In genomic region chr6:11093591-11094410, GRCh38 we compare ENCODE assay signal across 1 cellular context.
TF ChIP-seq lines count a peak whose summit lies in the region.

TSS of gene SMIM13 (plus strand) at chr6:11093834. CDS start at chr6:11094314, 480 bp downstream.

TF ChIP-seq in HepG2, 621 proteins besides CTCF, POLR2A, EP300 and RAD21 (continued from another document and continues in another):
- TF ChIP-seq, protein P1, sequence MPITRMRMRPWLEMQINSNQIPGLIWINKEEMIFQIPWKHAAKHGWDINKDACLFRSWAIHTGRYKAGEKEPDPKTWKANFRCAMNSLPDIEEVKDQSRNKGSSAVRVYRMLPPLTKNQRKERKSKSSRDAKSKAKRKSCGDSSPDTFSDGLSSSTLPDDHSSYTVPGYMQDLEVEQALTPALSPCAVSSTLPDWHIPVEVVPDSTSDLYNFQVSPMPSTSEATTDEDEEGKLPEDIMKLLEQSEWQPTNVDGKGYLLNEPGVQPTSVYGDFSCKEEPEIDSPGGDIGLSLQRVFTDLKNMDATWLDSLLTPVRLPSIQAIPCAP (CRISPR knock-in tag; IDR thresholded peaks at IDR 0.05; ENCODE audit: low read depth): peak; percentile 72; the same call in 1 of the 2 replicates
- TF ChIP-seq RXRB (CRISPR knock-in tag; IDR thresholded peaks at IDR 0.05; ENCODE audit: borderline replicate concordance): 0 out of 2 replicates have a peak, but pooled peaks have one; percentile 24
- TF ChIP-seq ZNF605 (CRISPR knock-in tag; IDR thresholded peaks at IDR 0.05): peak; percentile 93
- TF ChIP-seq, protein P2, sequence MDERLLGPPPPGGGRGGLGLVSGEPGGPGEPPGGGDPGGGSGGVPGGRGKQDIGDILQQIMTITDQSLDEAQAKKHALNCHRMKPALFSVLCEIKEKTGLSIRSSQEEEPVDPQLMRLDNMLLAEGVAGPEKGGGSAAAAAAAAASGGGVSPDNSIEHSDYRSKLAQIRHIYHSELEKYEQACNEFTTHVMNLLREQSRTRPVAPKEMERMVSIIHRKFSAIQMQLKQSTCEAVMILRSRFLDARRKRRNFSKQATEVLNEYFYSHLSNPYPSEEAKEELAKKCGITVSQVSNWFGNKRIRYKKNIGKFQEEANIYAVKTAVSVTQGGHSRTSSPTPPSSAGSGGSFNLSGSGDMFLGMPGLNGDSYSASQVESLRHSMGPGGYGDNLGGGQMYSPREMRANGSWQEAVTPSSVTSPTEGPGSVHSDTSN (CRISPR knock-in tag; IDR thresholded peaks at IDR 0.05): no peak
- no peak for TF ChIP-seq FOXP1 (IDR thresholded peaks at IDR 0.05)
- TF ChIP-seq FOXP1 (CRISPR knock-in tag; IDR thresholded peaks at IDR 0.05): peak; percentile 23; the same call in 1 of the 2 replicates
- TF ChIP-seq, protein P3, sequence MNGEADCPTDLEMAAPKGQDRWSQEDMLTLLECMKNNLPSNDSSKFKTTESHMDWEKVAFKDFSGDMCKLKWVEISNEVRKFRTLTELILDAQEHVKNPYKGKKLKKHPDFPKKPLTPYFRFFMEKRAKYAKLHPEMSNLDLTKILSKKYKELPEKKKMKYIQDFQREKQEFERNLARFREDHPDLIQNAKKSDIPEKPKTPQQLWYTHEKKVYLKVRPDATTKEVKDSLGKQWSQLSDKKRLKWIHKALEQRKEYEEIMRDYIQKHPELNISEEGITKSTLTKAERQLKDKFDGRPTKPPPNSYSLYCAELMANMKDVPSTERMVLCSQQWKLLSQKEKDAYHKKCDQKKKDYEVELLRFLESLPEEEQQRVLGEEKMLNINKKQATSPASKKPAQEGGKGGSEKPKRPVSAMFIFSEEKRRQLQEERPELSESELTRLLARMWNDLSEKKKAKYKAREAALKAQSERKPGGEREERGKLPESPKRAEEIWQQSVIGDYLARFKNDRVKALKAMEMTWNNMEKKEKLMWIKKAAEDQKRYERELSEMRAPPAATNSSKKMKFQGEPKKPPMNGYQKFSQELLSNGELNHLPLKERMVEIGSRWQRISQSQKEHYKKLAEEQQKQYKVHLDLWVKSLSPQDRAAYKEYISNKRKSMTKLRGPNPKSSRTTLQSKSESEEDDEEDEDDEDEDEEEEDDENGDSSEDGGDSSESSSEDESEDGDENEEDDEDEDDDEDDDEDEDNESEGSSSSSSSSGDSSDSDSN (CRISPR knock-in tag; IDR thresholded peaks at IDR 0.05): peak; percentile 98
- peak; percentile 95 for TF ChIP-seq PHF21A (CRISPR knock-in tag; IDR thresholded peaks at IDR 0.05)
- TF ChIP-seq, protein P4, sequence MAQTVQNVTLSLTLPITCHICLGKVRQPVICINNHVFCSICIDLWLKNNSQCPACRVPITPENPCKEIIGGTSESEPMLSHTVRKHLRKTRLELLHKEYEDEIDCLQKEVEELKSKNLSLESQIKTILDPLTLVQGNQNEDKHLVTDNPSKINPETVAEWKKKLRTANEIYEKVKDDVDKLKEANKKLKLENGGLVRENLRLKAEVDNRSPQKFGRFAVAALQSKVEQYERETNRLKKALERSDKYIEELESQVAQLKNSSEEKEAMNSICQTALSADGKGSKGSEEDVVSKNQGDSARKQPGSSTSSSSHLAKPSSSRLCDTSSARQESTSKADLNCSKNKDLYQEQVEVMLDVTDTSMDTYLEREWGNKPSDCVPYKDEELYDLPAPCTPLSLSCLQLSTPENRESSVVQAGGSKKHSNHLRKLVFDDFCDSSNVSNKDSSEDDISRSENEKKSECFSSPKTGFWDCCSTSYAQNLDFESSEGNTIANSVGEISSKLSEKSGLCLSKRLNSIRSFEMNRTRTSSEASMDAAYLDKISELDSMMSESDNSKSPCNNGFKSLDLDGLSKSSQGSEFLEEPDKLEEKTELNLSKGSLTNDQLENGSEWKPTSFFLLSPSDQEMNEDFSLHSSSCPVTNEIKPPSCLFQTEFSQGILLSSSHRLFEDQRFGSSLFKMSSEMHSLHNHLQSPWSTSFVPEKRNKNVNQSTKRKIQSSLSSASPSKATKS (CRISPR knock-in tag; IDR thresholded peaks at IDR 0.05): peak; percentile 50; the same call in 1 of the 2 replicates
- TF ChIP-seq, protein P5, sequence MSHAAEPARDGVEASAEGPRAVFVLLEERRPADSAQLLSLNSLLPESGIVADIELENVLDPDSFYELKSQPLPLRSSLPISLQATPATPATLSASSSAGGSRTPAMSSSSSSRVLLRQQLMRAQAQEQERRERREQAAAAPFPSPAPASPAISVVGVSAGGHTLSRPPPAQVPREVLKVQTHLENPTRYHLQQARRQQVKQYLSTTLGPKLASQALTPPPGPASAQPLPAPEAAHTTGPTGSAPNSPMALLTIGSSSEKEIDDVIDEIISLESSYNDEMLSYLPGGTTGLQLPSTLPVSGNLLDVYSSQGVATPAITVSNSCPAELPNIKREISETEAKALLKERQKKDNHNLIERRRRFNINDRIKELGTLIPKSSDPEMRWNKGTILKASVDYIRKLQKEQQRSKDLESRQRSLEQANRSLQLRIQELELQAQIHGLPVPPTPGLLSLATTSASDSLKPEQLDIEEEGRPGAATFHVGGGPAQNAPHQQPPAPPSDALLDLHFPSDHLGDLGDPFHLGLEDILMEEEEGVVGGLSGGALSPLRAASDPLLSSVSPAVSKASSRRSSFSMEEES (CRISPR knock-in tag; IDR thresholded peaks at IDR 0.05): peak; percentile 73; the same call in 1 of the 2 replicates
- TF ChIP-seq ZNF598 (CRISPR knock-in tag; IDR thresholded peaks at IDR 0.05; ENCODE audit: borderline replicate concordance): peak; percentile 98
- peak; percentile 85 for TF ChIP-seq ZNF770 (CRISPR knock-in tag; IDR thresholded peaks at IDR 0.05)
- TF ChIP-seq KLF9 (CRISPR knock-in tag; IDR thresholded peaks at IDR 0.05; ENCODE audit: low read depth): 0 out of 2 replicates have a peak, but pooled peaks have one; percentile 55
- peak; percentile 38 for TF ChIP-seq ZNF883 (CRISPR knock-in tag; IDR thresholded peaks at IDR 0.05; ENCODE audit: not compliant biosample characterization)
- no peak for TF ChIP-seq FOSL1 (CRISPR knock-in tag; IDR thresholded peaks at IDR 0.05; ENCODE audit: borderline replicate concordance)
- TF ChIP-seq ZNF570 (CRISPR knock-in tag; IDR thresholded peaks at IDR 0.05; ENCODE audit: borderline replicate concordance): no peak
- peak; percentile 78; the same call in 1 of the 2 replicates for TF ChIP-seq ZNF501 (CRISPR knock-in tag; IDR thresholded peaks at IDR 0.05)
- TF ChIP-seq SP5 (CRISPR knock-in tag; IDR thresholded peaks at IDR 0.05; ENCODE audit: borderline replicate concordance, low read depth): peak; percentile 82
- no peak for TF ChIP-seq SCMH1 (CRISPR knock-in tag; IDR thresholded peaks at IDR 0.05; ENCODE audit: borderline replicate concordance)
- peak; percentile 1; the same call in 1 of the 2 replicates for TF ChIP-seq ONECUT2 (CRISPR knock-in tag; IDR thresholded peaks at IDR 0.05)
- no peak for TF ChIP-seq SMC3 (IDR thresholded peaks at IDR 0.05; ENCODE audit: low read length)
- TF ChIP-seq ZNF607 (CRISPR knock-in tag; IDR thresholded peaks at IDR 0.05; ENCODE audit: borderline replicate concordance): peak; percentile 78; the same call in 1 of the 2 replicates
- TF ChIP-seq NR1H2 (CRISPR knock-in tag; IDR thresholded peaks at IDR 0.05; ENCODE audit: borderline replicate concordance, low read depth): no peak; the same call in 1 of the 2 replicates
- peak; percentile 77 for TF ChIP-seq TCF7 (IDR thresholded peaks at IDR 0.05; ENCODE audit: low read depth)
- TF ChIP-seq ZNF879 (CRISPR knock-in tag; IDR thresholded peaks at IDR 0.05): peak; percentile 96
- TF ChIP-seq ZNF253 (CRISPR knock-in tag; IDR thresholded peaks at IDR 0.05; ENCODE audit: borderline replicate concordance): no peak
- TF ChIP-seq ATF6 (CRISPR knock-in tag; conservative IDR thresholded peaks at IDR 0.05): no peak; the same call in 1 of the 2 replicates
- TF ChIP-seq NRL (CRISPR knock-in tag; IDR thresholded peaks at IDR 0.05; ENCODE audit: borderline replicate concordance): peak; percentile 52; the same call in 1 of the 2 replicates
- peak; percentile 85; the same call in 1 of the 2 replicates for TF ChIP-seq RBAK (CRISPR knock-in tag; IDR thresholded peaks at IDR 0.05)
- peak; percentile 62; the same call in 1 of the 2 replicates for TF ChIP-seq GATA4 (IDR thresholded peaks at IDR 0.05; ENCODE audit: borderline replicate concordance, low read depth)
- TF ChIP-seq ETV5 (CRISPR knock-in tag; IDR thresholded peaks at IDR 0.05; ENCODE audit: borderline replicate concordance): peak; percentile 48
- TF ChIP-seq, protein P6, sequence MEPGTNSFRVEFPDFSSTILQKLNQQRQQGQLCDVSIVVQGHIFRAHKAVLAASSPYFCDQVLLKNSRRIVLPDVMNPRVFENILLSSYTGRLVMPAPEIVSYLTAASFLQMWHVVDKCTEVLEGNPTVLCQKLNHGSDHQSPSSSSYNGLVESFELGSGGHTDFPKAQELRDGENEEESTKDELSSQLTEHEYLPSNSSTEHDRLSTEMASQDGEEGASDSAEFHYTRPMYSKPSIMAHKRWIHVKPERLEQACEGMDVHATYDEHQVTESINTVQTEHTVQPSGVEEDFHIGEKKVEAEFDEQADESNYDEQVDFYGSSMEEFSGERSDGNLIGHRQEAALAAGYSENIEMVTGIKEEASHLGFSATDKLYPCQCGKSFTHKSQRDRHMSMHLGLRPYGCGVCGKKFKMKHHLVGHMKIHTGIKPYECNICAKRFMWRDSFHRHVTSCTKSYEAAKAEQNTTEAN (CRISPR knock-in tag; conservative IDR thresholded peaks at IDR 0.05): no peak; the same call in 1 of the 2 replicates
- peak; percentile 95 for TF ChIP-seq ZFY (CRISPR knock-in tag; IDR thresholded peaks at IDR 0.05)
- peak; percentile 97 for TF ChIP-seq ZNF776 (CRISPR knock-in tag; IDR thresholded peaks at IDR 0.05)
- peak; percentile 78; the same call in 1 of the 2 replicates for TF ChIP-seq ZNF772 (CRISPR knock-in tag; IDR thresholded peaks at IDR 0.05)
- TF ChIP-seq ZNF773 (CRISPR knock-in tag; IDR thresholded peaks at IDR 0.05; ENCODE audit: borderline replicate concordance): no peak
- TF ChIP-seq ZSCAN22 (CRISPR knock-in tag; IDR thresholded peaks at IDR 0.05): no peak
- TF ChIP-seq GZF1 (CRISPR knock-in tag; IDR thresholded peaks at IDR 0.05): 0 out of 2 replicates have a peak, but pooled peaks have one; percentile 86
- TF ChIP-seq, protein P7, sequence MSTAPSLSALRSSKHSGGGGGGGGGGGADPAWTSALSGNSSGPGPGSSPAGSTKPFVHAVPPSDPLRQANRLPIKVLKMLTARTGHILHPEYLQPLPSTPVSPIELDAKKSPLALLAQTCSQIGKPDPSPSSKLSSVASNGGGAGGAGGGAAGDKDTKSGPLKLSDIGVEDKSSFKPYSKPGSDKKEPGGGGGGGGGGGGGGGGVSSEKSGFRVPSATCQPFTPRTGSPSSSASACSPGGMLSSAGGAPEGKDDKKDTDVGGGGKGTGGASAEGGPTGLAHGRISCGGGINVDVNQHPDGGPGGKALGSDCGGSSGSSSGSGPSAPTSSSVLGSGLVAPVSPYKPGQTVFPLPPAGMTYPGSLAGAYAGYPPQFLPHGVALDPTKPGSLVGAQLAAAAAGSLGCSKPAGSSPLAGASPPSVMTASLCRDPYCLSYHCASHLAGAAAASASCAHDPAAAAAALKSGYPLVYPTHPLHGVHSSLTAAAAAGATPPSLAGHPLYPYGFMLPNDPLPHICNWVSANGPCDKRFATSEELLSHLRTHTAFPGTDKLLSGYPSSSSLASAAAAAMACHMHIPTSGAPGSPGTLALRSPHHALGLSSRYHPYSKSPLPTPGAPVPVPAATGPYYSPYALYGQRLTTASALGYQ (CRISPR knock-in tag; IDR thresholded peaks at IDR 0.05): peak; percentile 47; the same call in 1 of the 2 replicates
